ENCODE assay signal across 1 cellular context in genomic region chr17:65561394-65562205, GRCh38.
TF ChIP-seq lines count a peak whose summit lies in the region.

Gene AXIN2, minus strand, starts transcription at chr17:65561648. Its CDS starts 3,028 bp downstream, at chr17:65558620.

TF ChIP-seq in H1, 55 proteins besides CTCF, POLR2A, EP300 and RAD21:
- TF ChIP-seq SP4 (IDR thresholded peaks at IDR 0.05; ENCODE audit: low read length) (no peak; the same call in 1 of the 2 replicates), POLR2AphosphoS5 (IDR thresholded peaks at IDR 0.05; ENCODE audit: low read depth, low read length) (no peak), RBBP5 (IDR thresholded peaks at IDR 0.05; ENCODE audit: borderline replicate concordance, low read depth, low read length) (no peak), CHD1 (IDR thresholded peaks at IDR 0.05; ENCODE audit: low read depth, low read length) (no peak), MAX (IDR thresholded peaks at IDR 0.05) (peak; percentile 98), EGR1 (IDR thresholded peaks at IDR 0.05; ENCODE audit: borderline replicate concordance, low read depth, low read length) (peak; percentile 43; the same call in 1 of the 2 replicates), SAP30 (IDR thresholded peaks at IDR 0.05; ENCODE audit: insufficient read depth, insufficient replicate concordance, low read length) (no peak), GABPA (IDR thresholded peaks at IDR 0.05; ENCODE audit: borderline replicate concordance, insufficient read depth, low read length) (no peak), USF2 (IDR thresholded peaks at IDR 0.05; ENCODE audit: low read length) (no peak), ATF3 (IDR thresholded peaks at IDR 0.05; ENCODE audit: insufficient read depth, low read depth, low read length) (no peak), SUZ12 (IDR thresholded peaks at IDR 0.05; ENCODE audit: low read length) (no peak), HDAC2 (IDR thresholded peaks at IDR 0.05; ENCODE audit: borderline replicate concordance in 1 of 2, low read depth in 2 of 2, low read length in 2 of 2) (no peak), TCF12 (IDR thresholded peaks at IDR 0.05; ENCODE audit: low read depth, low read length) (no peak), TEAD4 (IDR thresholded peaks at IDR 0.05; ENCODE audit: low read depth, low read length) (peak; percentile 72; the same call in 1 of the 2 replicates), POU5F1 (IDR thresholded peaks at IDR 0.05; ENCODE audit: low read depth, low read length) (no peak), JUN (IDR thresholded peaks at IDR 0.05; ENCODE audit: low read depth, low read length) (no peak), ASH2L (IDR thresholded peaks at IDR 0.05; ENCODE audit: low read length) (peak; percentile 76), CREB1 (IDR thresholded peaks at IDR 0.05) (0 out of 2 replicates have a peak, but pooled peaks have one; percentile 11), SP1 (IDR thresholded peaks at IDR 0.05; ENCODE audit: low read depth, low read length) (no peak), MAFK (IDR thresholded peaks at IDR 0.05; ENCODE audit: low read depth, low read length) (peak; percentile 60; the same call in 1 of the 2 replicates), YY1 (IDR thresholded peaks at IDR 0.05; ENCODE audit: low read depth, low read length) (no peak), HDAC6 (IDR thresholded peaks at IDR 0.05; ENCODE audit: low read depth, low read length) (no peak), GTF2F1 (IDR thresholded peaks at IDR 0.05; ENCODE audit: borderline replicate concordance, low read depth, low read length) (no peak), E2F6 (IDR thresholded peaks at IDR 0.05) (peak; percentile 96), RNF2 (IDR thresholded peaks at IDR 0.05; ENCODE audit: borderline replicate concordance, low read depth, low read length, missing control alignments, poor library complexity, severe bottlenecking) (peak; percentile 33), SP2 (IDR thresholded peaks at IDR 0.05; ENCODE audit: low read length) (no peak), KDM4A (IDR thresholded peaks at IDR 0.05; ENCODE audit: low read depth, low read length, severe bottlenecking) (peak; percentile 8), SIX5 (IDR thresholded peaks at IDR 0.05; ENCODE audit: low read depth, low read length) (no peak), CBX8 (IDR thresholded peaks at IDR 0.05; ENCODE audit: borderline replicate concordance, low read depth, low read length) (no peak), BACH1 (IDR thresholded peaks at IDR 0.05; ENCODE audit: low read length) (no peak), TBP (IDR thresholded peaks at IDR 0.05; ENCODE audit: low read depth, low read length) (no peak), FOSL1 (IDR thresholded peaks at IDR 0.05; ENCODE audit: insufficient read depth, low read depth, low read length) (no peak), SRF (IDR thresholded peaks at IDR 0.05; ENCODE audit: low read depth, low read length) (no peak), BCL11A (IDR thresholded peaks at IDR 0.05; ENCODE audit: low read depth in 2 of 2, low read length in 2 of 2) (no peak)
